Comparison of ENCODE assay signal across 35 cellular contexts in genomic region chrX:87049567-87049966, GRCh38.
"Had no signal": no experiment of that assay in that cellular context is flagged by ENCODE, and none has a peak within 500 bp of the region (broad histone marks: within the 10 kb centered on the region; RNA-seq: fewer than 3 reads in every experiment).

No MANE protein-coding gene starts in this region.

- H3K27ac ChIP-seq: KMS-11 had no signal

- H3K9me3 ChIP-seq: MG63 had no signal

- H3K36me3 ChIP-seq: MG63 had no signal

- H3K4me3 ChIP-seq: MG63 had no signal

- DNase-seq: Karpas-422, Kasumi-1, KBM-7, KG1, MG63, MM.1S, MV-4-11, NCI-H1048, NCI-H1092, NCI-H1092 treated with DMSO at 0.1 percent for 48 hours, NCI-H1105, NCI-H1105 treated with DMSO at 0.1 percent for 48 hours, NCI-H1417, NCI-H1417 treated with DMSO at 0.1 percent for 48 hours, NCI-H1436, NCI-H1436 treated with DMSO at 0.1 percent for 48 hours, NCI-H146, NCI-H1694, NCI-H1694 treated with DMSO at 0.1 percent for 48 hours, NCI-H187, NCI-H187 treated with DMSO at 0.1 percent for 48 hours, NCI-H1930, NCI-H2029, NCI-H2029 treated with DMSO at 0.1 percent for 48 hours, NCI-H2081, NCI-H2081 treated with DMSO at 0.1 percent for 48 hours, NCI-H2107, NCI-H2171, NCI-H2171 treated with DMSO at 0.1 percent for 48 hours, NCI-H2227 treated with DMSO at 0.1 percent for 48 hours, NCI-H226, NCI-H345, NCI-H446 treated with DMSO at 0.1 percent for 48 hours, NCI-H510A had no signal

- H3K27me3 ChIP-seq: MG63 had no signal

- H3K9ac ChIP-seq: KMS-11 had no signal
